Comparison of ENCODE assay signal across 1 cellular context in the genomic region with DNA sequence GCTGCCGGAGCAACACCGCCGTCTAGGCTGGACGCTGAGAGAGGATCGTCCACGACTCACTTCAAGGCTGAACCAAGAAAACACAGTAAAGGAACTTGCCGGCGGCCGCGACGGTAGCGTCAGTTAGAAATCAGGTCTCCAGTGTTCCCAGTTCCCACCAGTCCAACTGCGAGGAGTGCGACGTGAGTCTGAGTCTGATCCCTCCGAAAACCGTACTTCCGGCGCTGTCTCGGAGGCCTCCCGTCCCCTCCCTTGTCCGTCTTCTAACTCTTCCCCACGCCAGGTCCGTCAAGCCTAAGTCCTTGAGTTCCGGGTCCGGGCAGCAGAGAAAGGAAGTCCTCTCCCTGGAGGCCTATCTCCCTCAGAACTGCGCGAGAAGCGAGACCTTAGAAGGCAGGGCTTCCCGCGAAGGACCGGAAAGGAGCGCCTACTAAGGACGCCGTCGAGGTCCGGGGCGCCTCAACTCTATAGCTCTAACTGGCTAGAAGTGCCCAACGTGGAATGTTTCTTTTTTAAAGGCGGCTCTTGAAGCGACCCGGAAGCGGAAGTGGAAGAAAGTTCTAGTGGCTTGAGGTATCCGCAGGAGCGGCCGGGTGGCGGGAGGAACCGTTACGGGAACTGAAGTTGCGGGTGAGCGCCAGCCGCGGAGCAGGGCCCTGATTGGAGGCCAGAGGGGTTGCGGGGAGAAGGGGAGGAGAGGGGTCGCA.
TF ChIP-seq lines count a peak whose summit lies in the region.

A gene with protein sequence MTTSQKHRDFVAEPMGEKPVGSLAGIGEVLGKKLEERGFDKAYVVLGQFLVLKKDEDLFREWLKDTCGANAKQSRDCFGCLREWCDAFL (plus strand): TSS at position 563 of the 707 bp plus-strand sequence. CDS start 748 bp downstream, outside the sequence.
A gene with protein sequence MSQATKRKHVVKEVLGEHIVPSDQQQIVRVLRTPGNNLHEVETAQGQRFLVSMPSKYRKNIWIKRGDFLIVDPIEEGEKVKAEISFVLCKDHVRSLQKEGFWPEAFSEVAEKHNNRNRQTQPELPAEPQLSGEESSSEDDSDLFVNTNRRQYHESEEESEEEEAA (minus strand): TSS at position 217 of the 707 bp plus-strand sequence. CDS start 1,768 bp downstream, outside the sequence.

TF ChIP-seq in IMR-90, 13 proteins besides CTCF, POLR2A, EP300 and RAD21 (continued from another document):
- TF ChIP-seq CEBPB (IDR thresholded peaks at IDR 0.05; ENCODE audit: low read depth, low read length): no peak
- peak; percentile 23; the same call in 1 of the 2 replicates for TF ChIP-seq BHLHE40 (IDR thresholded peaks at IDR 0.05; ENCODE audit: low read depth, low read length)
- TF ChIP-seq CHD1 (IDR thresholded peaks at IDR 0.05; ENCODE audit: low read depth, low read length): peak; percentile 31; the same call in 1 of the 2 replicates
- TF ChIP-seq RFX5 (IDR thresholded peaks at IDR 0.05; ENCODE audit: low read depth, low read length): no peak
- TF ChIP-seq, protein P1, sequence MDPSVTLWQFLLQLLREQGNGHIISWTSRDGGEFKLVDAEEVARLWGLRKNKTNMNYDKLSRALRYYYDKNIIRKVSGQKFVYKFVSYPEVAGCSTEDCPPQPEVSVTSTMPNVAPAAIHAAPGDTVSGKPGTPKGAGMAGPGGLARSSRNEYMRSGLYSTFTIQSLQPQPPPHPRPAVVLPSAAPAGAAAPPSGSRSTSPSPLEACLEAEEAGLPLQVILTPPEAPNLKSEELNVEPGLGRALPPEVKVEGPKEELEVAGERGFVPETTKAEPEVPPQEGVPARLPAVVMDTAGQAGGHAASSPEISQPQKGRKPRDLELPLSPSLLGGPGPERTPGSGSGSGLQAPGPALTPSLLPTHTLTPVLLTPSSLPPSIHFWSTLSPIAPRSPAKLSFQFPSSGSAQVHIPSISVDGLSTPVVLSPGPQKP (IDR thresholded peaks at IDR 0.05; ENCODE audit: borderline replicate concordance, low read depth, low read length): 0 out of 2 replicates have a peak, but pooled peaks have one; percentile 27
- TF ChIP-seq MAZ (IDR thresholded peaks at IDR 0.05; ENCODE audit: borderline replicate concordance, low read depth, low read length): peak; percentile 98
- TF ChIP-seq, protein P2, sequence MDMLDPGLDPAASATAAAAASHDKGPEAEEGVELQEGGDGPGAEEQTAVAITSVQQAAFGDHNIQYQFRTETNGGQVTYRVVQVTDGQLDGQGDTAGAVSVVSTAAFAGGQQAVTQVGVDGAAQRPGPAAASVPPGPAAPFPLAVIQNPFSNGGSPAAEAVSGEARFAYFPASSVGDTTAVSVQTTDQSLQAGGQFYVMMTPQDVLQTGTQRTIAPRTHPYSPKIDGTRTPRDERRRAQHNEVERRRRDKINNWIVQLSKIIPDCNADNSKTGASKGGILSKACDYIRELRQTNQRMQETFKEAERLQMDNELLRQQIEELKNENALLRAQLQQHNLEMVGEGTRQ (IDR thresholded peaks at IDR 0.05; ENCODE audit: low read depth, low read length): 0 out of 2 replicates have a peak, but pooled peaks have one; percentile 8
- no peak; the same call in 1 of the 2 replicates for TF ChIP-seq FOS (IDR thresholded peaks at IDR 0.05; ENCODE audit: low read depth, low read length)
